Comparison of ENCODE assay signal across 38 cellular contexts in the genomic region with DNA sequence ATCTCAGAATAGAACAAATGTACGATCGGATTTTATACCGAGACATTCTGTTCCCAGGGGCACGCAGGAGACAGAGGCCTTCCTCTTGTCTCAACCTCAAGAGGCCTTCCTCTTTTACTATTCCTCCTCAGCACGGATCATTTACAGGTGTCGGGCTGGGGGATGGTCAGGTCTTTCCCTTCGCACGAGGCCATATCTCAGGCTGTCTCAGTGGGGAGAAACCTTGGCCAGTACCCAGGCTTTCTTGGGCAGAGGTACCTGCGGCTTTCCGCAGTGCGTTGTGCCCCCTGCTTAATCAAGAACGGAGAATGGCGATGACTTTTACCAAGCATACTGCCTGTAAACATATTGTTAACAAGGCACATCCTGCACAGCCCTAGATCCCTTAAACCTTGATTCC. TPM values are rescaled to one million over a fixed set of nuclear protein-coding genes. Genes with fewer than 3 reads are reported as not detected.
"Had no signal": no experiment of that assay in that cellular context is flagged by ENCODE, and none has a peak within 500 bp of the region (broad histone marks: within the 10 kb centered on the region; RNA-seq: fewer than 3 reads in every experiment).

No MANE protein-coding gene starts in this region.

- H3K9me3 Mint-ChIP-seq: activated CD4-positive, alpha-beta memory T cell treated with anti-CD3 and anti-CD28 coated beads, Interleukin-2, amount 10 ng/mL, durations not matched to agents 7 days and 5 days; central memory CD8-positive, alpha-beta T cell; T-helper 2 cell treated with Interferon-gamma antibody and Interleukin-4, amounts not matched to agents 5 μg/mL and 100 μg/mL, for 36 hours had no signal

- H3K9me3 ChIP-seq: adrenal gland had no signal

- H3K27ac ChIP-seq: adrenal gland, cardiac muscle cell, WERI-Rb-1 had no signal

- H3K4me3 ChIP-seq: adrenal gland, cardiac muscle cell had no signal

- H3K4me1 Mint-ChIP-seq: activated CD4-positive, alpha-beta memory T cell treated with anti-CD3 and anti-CD28 coated beads, Interleukin-2, amount 10 ng/mL, durations not matched to agents 7 days and 5 days; activated CD4-positive, alpha-beta T cell treated with anti-CD3 and anti-CD28 coated beads for 36 hours; activated CD4-positive, alpha-beta T cell treated with anti-CD3 and anti-CD28 coated beads, Interleukin-2, amount 10 ng/mL, durations not matched to agents 7 days and 5 days; activated CD8-positive, alpha-beta memory T cell treated with anti-CD3 and anti-CD28 coated beads, Interleukin-2, amount 10 ng/mL, durations not matched to agents 7 days and 5 days; activated naive CD8-positive, alpha-beta T cell treated with anti-CD3 and anti-CD28 coated beads for 36 hours; brain; central memory CD8-positive, alpha-beta T cell; WTC11 had no signal

- DNase-seq: activated CD4-positive, alpha-beta memory T cell treated with anti-CD3 and anti-CD28 coated beads, Interleukin-2, amount 10 ng/mL, durations not matched to agents 7 days and 5 days; activated CD4-positive, alpha-beta T cell treated with anti-CD3 and anti-CD28 coated beads for 1 hour; activated CD4-positive, alpha-beta T cell treated with anti-CD3 and anti-CD28 coated beads for 36 hours; activated CD4-positive, alpha-beta T cell treated with anti-CD3 and anti-CD28 coated beads for 48 hours; activated CD4-positive, alpha-beta T cell treated with anti-CD3 and anti-CD28 coated beads, Interleukin-2, amount 10 ng/mL, durations not matched to agents 7 days and 5 days; activated CD4-positive, alpha-beta T cell treated with anti-CD3 and anti-CD28 coated beads, Interleukin-2, amount 50 U/mL, for 48 hours; activated CD4-positive, CD25-positive, alpha-beta regulatory T cell; activated CD8-positive, alpha-beta memory T cell treated with anti-CD3 and anti-CD28 coated beads for 24 hours; activated CD8-positive, alpha-beta memory T cell treated with anti-CD3 and anti-CD28 coated beads, Interleukin-2, amount 10 ng/mL, durations not matched to agents 7 days and 5 days; activated CD8-positive, alpha-beta memory T cell treated with anti-CD3 and anti-CD28 coated beads, Interleukin-2, amount 50 U/mL, for 48 hours; activated CD8-positive, alpha-beta T cell treated with anti-CD3 and anti-CD28 coated beads, Interleukin-2, amount 10 ng/mL, durations not matched to agents 7 days and 5 days; activated effector memory CD4-positive, alpha-beta T cell treated with Interleukin-2 at 50 U/mL for 16 hours; activated gamma-delta T cell treated with Interleukin-2 at 50 U/mL for 16 hours; activated naive CD4-positive, alpha-beta T cell; activated naive CD4-positive, alpha-beta T cell treated with anti-CD3 and anti-CD28 coated beads for 36 hours; activated naive CD4-positive, alpha-beta T cell treated with anti-CD3 and anti-CD28 coated beads, Interleukin-2, amount 50 U/mL, for 16 hours; activated naive CD8-positive, alpha-beta T cell treated with anti-CD3 and anti-CD28 coated beads for 36 hours; activated T-cell treated with anti-CD3 and anti-CD28 coated beads, Interleukin-2, amount 50 U/mL, for 24 hours; activated T-cell treated with anti-CD3 and anti-CD28 coated beads, Interleukin-2, amount 50 U/mL, for 48 hours; adrenal gland; amniotic stem cell; aorta; caudate nucleus; cerebellar nuclear complex; SW 1271; T-helper 1 cell; T-helper 2 cell; T-helper 9 cell; WERI-Rb-1 had no signal

- ATAC-seq: activated CD4-positive, alpha-beta T cell treated with anti-CD3 and anti-CD28 coated beads for 36 hours; activated CD4-positive, CD25-positive, alpha-beta regulatory T cell treated with anti-CD3 and anti-CD28 coated beads, Interleukin-2, amount 50 U/mL, for 24 hours; activated CD8-positive, alpha-beta memory T cell treated with anti-CD3 and anti-CD28 coated beads, Interleukin-2, amount 10 ng/mL, durations not matched to agents 7 days and 5 days; activated CD8-positive, alpha-beta T cell treated with anti-CD3 and anti-CD28 coated beads, Interleukin-2, amount 10 ng/mL, durations not matched to agents 7 days and 5 days; activated naive CD4-positive, alpha-beta T cell treated with anti-CD3 and anti-CD28 coated beads, Interleukin-2, amount 50 U/mL, for 72 hours; WTC11 had no signal

- H3K36me3 ChIP-seq: adrenal gland, cardiac muscle cell, WERI-Rb-1 had no signal

- H3K4me1 ChIP-seq: adrenal gland had no signal

- H3K27me3 Mint-ChIP-seq: activated CD4-positive, alpha-beta memory T cell treated with anti-CD3 and anti-CD28 coated beads, Interleukin-2, amount 10 ng/mL, durations not matched to agents 7 days and 5 days; activated CD4-positive, alpha-beta T cell treated with anti-CD3 and anti-CD28 coated beads, Interleukin-2, amount 10 ng/mL, durations not matched to agents 7 days and 5 days; activated CD8-positive, alpha-beta memory T cell treated with anti-CD3 and anti-CD28 coated beads, Interleukin-2, amount 10 ng/mL, durations not matched to agents 7 days and 5 days had no signal

- H3K36me3 Mint-ChIP-seq: activated CD8-positive, alpha-beta memory T cell treated with anti-CD3 and anti-CD28 coated beads, Interleukin-2, amount 10 ng/mL, durations not matched to agents 7 days and 5 days; activated naive CD8-positive, alpha-beta T cell treated with anti-CD3 and anti-CD28 coated beads for 36 hours had no signal

- H3K27me3 ChIP-seq: adrenal gland, cardiac muscle cell had no signal

- H3K4me3 Mint-ChIP-seq: activated CD4-positive, alpha-beta memory T cell treated with anti-CD3 and anti-CD28 coated beads, Interleukin-2, amount 10 ng/mL, durations not matched to agents 7 days and 5 days; activated CD4-positive, alpha-beta T cell treated with anti-CD3 and anti-CD28 coated beads for 36 hours; activated CD4-positive, alpha-beta T cell treated with anti-CD3 and anti-CD28 coated beads, Interleukin-2, amount 10 ng/mL, durations not matched to agents 7 days and 5 days; activated CD8-positive, alpha-beta memory T cell treated with anti-CD3 and anti-CD28 coated beads, Interleukin-2, amount 10 ng/mL, durations not matched to agents 7 days and 5 days; activated CD8-positive, alpha-beta T cell treated with anti-CD3 and anti-CD28 coated beads, Interleukin-2, amount 10 ng/mL, durations not matched to agents 7 days and 5 days; activated naive CD4-positive, alpha-beta T cell treated with anti-CD3 and anti-CD28 coated beads for 36 hours; activated naive CD8-positive, alpha-beta T cell treated with anti-CD3 and anti-CD28 coated beads for 36 hours; activated T-cell treated with anti-CD3 and anti-CD28 coated beads, Interleukin-2, amount 50 U/mL, for 24 hours; brain; central memory CD8-positive, alpha-beta T cell; T-helper 1 cell treated with Interleukin-12 subunit alpha and Interleukin-12 subunit beta and Interleukin-4 antibody, amounts not matched to agents 30 μg/mL and 1 μg/mL, for 36 hours; T-helper 2 cell treated with Interferon-gamma antibody and Interleukin-4, amounts not matched to agents 5 μg/mL and 100 μg/mL, for 36 hours; WTC11 had no signal

- H3K27ac Mint-ChIP-seq: activated CD4-positive, alpha-beta memory T cell treated with anti-CD3 and anti-CD28 coated beads, Interleukin-2, amount 10 ng/mL, durations not matched to agents 7 days and 5 days; activated CD4-positive, alpha-beta T cell treated with anti-CD3 and anti-CD28 coated beads for 36 hours; activated CD4-positive, alpha-beta T cell treated with anti-CD3 and anti-CD28 coated beads, Interleukin-2, amount 10 ng/mL, durations not matched to agents 7 days and 5 days; activated CD8-positive, alpha-beta memory T cell treated with anti-CD3 and anti-CD28 coated beads, Interleukin-2, amount 10 ng/mL, durations not matched to agents 7 days and 5 days; activated CD8-positive, alpha-beta T cell treated with anti-CD3 and anti-CD28 coated beads, Interleukin-2, amount 10 ng/mL, durations not matched to agents 7 days and 5 days; activated naive CD4-positive, alpha-beta T cell treated with anti-CD3 and anti-CD28 coated beads for 36 hours; activated naive CD4-positive, alpha-beta T cell treated with anti-CD3 and anti-CD28 coated beads, Interleukin-2, amount 50 U/mL, for 72 hours; activated naive CD8-positive, alpha-beta T cell treated with anti-CD3 and anti-CD28 coated beads for 36 hours; activated T-cell treated with anti-CD3 and anti-CD28 coated beads, Interleukin-2, amount 50 U/mL, for 24 hours; activated T-helper 2 cell treated with anti-CD3 and anti-CD28 coated beads, Interferon-gamma antibody, Interleukin-2, Interleukin-4, amounts not matched to agents 10 μg/mL and 5 μg/mL and 100 μg/mL, durations not matched to agents 14 hours and 24 hours and 36 hours; brain; T-helper 1 cell treated with Interleukin-12 subunit alpha and Interleukin-12 subunit beta and Interleukin-4 antibody, amounts not matched to agents 30 μg/mL and 1 μg/mL, for 36 hours; T-helper 2 cell treated with Interferon-gamma antibody and Interleukin-4, amounts not matched to agents 5 μg/mL and 100 μg/mL, for 36 hours; WTC11 had no signal

RNA-seq across cellular contexts. Expression of gene FANK1, which starts 44.2 kb away (rescaled TPM):
- total RNA-seq: activated CD8-positive, alpha-beta T cell treated with anti-CD3 and anti-CD28 coated beads, Interleukin-2, amount 10 ng/mL, durations not matched to agents 7 days and 5 days; activated T-helper 2 cell treated with anti-CD3 and anti-CD28 coated beads, Interferon-gamma antibody, Interleukin-2, Interleukin-4, amounts not matched to agents 10 μg/mL and 5 μg/mL and 100 μg/mL, durations not matched to agents 14 hours and 24 hours and 36 hours had no signal
